Comparison of ENCODE assay signal across 8 cellular contexts in genomic region chr3:113745273-113746068, GRCh38. TPM values are rescaled to one million over a fixed set of nuclear protein-coding genes. Genes with fewer than 3 reads are reported as not detected.
DNase-seq lines count a peak whose midpoint lies in the region; ATAC-seq, FAIRE-seq and TF ChIP-seq lines count a peak whose summit lies in the region.

No MANE protein-coding gene starts in this region.

- peak; percentile 82 for DNase-seq in DMS53 (lab: John Stamatoyannopoulos, UW)
- DNase-seq in GM23338 (ENCODE audit: low spot score): peak; percentile 93
- DNase-seq in Kasumi-1 (lab: John Stamatoyannopoulos, UW): peak; percentile 99
- peak; percentile 77 for DNase-seq in RCC 7860 (ENCODE audit: low spot score)
- DNase-seq in activated T-helper 1 cell treated with anti-CD3 and anti-CD28 coated beads, Interleukin-12 subunit alpha, Interleukin-12 subunit beta, Interleukin-2, Interleukin-4 antibody, amounts not matched to agents 30 ng/mL and 10 ng/mL and 1 ng/mL, durations not matched to agents 14 hours and 24 hours and 36 hours (ENCODE audit: low spot score): peak; percentile 70
- peak; percentile 90 for DNase-seq in fibroblast of gingiva (ENCODE audit: low read depth)
- peak; percentile 63 for DNase-seq in natural killer cell
- DNase-seq in stimulated activated naive CD4-positive, alpha-beta T cell treated with Interleukin-2 at 50 U/mL for 16 hours (lab: John Stamatoyannopoulos, UW): peak; percentile 83

- H3K36me3 Mint-ChIP-seq in GM23338 (ENCODE audit: low read depth) (peaks cover 14% of the 10 kb centered on the region), natural killer cell (no peaks in the 10 kb centered on the region)
- peaks cover 15% of the 10 kb centered on the region for H3K36me3 Mint-ChIP-seq in activated T-helper 1 cell treated with anti-CD3 and anti-CD28 coated beads, Interleukin-12 subunit alpha, Interleukin-12 subunit beta, Interleukin-2, Interleukin-4 antibody, amounts not matched to agents 30 ng/mL and 10 ng/mL and 1 ng/mL, durations not matched to agents 14 hours and 24 hours and 36 hours (ENCODE audit: low read depth)

- intact Hi-C loops in activated T-helper 1 cell treated with anti-CD3 and anti-CD28 coated beads, Interleukin-12 subunit alpha, Interleukin-12 subunit beta, Interleukin-2, Interleukin-4 antibody, amounts not matched to agents 30 ng/mL and 10 ng/mL and 1 ng/mL, durations not matched to agents 14 hours and 24 hours and 36 hours (cut with micrococcal nuclease): loop anchor here (1.0 to 10.0 kb wide), 16 partner anchors 9 to 1402 kb away; partner anchors contain the start of genes GRAMD1C, SIDT1, SLC35A5 and SPICE1
- intact Hi-C loops in natural killer cell (cut with micrococcal nuclease): loop anchor here (1.0 to 5.0 kb wide), 8 partner anchors 9 to 1401 kb away; partner anchors contain the start of genes ATG3, SIDT1, SLC35A5 and ZBTB20

- H3K27ac Mint-ChIP-seq in GM23338 (peak overlapping the region; percentile 100), natural killer cell (peak overlapping the region; percentile 93 to 100)
- peak overlapping the region; percentile 100 for H3K27ac Mint-ChIP-seq in activated T-helper 1 cell treated with anti-CD3 and anti-CD28 coated beads, Interleukin-12 subunit alpha, Interleukin-12 subunit beta, Interleukin-2, Interleukin-4 antibody, amounts not matched to agents 30 ng/mL and 10 ng/mL and 1 ng/mL, durations not matched to agents 14 hours and 24 hours and 36 hours

- peak overlapping the region; percentile 100 for H3K27ac ChIP-seq in GM23338 (ENCODE audit: low read depth)

- H3K4me3 ChIP-seq in GM23338: peak overlapping the region; percentile 80

- H3K9me3 Mint-ChIP-seq in GM23338 (peaks cover 2% of the 10 kb centered on the region; the same call in 2 of the 3 replicates), natural killer cell (no peaks in the 10 kb centered on the region)
- no peaks in the 10 kb centered on the region for H3K9me3 Mint-ChIP-seq in activated T-helper 1 cell treated with anti-CD3 and anti-CD28 coated beads, Interleukin-12 subunit alpha, Interleukin-12 subunit beta, Interleukin-2, Interleukin-4 antibody, amounts not matched to agents 30 ng/mL and 10 ng/mL and 1 ng/mL, durations not matched to agents 14 hours and 24 hours and 36 hours

- peaks cover 38% of the 10 kb centered on the region for H4K20me1 ChIP-seq in GM23338 (replicated peaks; ENCODE audit: insufficient read depth)

- no peaks in the 10 kb centered on the region for H3K27me3 ChIP-seq in GM23338 (ENCODE audit: insufficient read depth)

- H3F3A ChIP-seq in GM23338 (replicated peaks; ENCODE audit: low read depth): no peaks in the 10 kb centered on the region

- TF ChIP-seq CTCF in GM23338 (conservative IDR thresholded peaks at IDR 0.05; ENCODE audit: low read depth in 2 of 2) (peak; percentile 60 to 84), natural killer cell (IDR thresholded peaks at IDR 0.05) (peak; percentile 68)

- no peaks in the 10 kb centered on the region for H3K36me3 ChIP-seq in GM23338 (ENCODE audit: insufficient read depth)

- H2AFZ ChIP-seq in GM23338: no peak overlapping the region

- H3K4me1 ChIP-seq in GM23338 (ENCODE audit: insufficient read depth): peaks cover 28% of the 10 kb centered on the region

- H3K4me1 Mint-ChIP-seq in GM23338 (peaks cover 46% of the 10 kb centered on the region), natural killer cell (peaks cover 83% of the 10 kb centered on the region in 2 donors)
- peaks cover 83% of the 10 kb centered on the region for H3K4me1 Mint-ChIP-seq in activated T-helper 1 cell treated with anti-CD3 and anti-CD28 coated beads, Interleukin-12 subunit alpha, Interleukin-12 subunit beta, Interleukin-2, Interleukin-4 antibody, amounts not matched to agents 30 ng/mL and 10 ng/mL and 1 ng/mL, durations not matched to agents 14 hours and 24 hours and 36 hours (ENCODE audit: low read depth)

- H3K79me2 ChIP-seq in GM23338 (replicated peaks; ENCODE audit: insufficient read depth): peaks cover 81% of the 10 kb centered on the region

- H3K4me3 Mint-ChIP-seq in GM23338 (peak overlapping the region; percentile 100), natural killer cell (peak overlapping the region; percentile 100)
- H3K4me3 Mint-ChIP-seq in activated T-helper 1 cell treated with anti-CD3 and anti-CD28 coated beads, Interleukin-12 subunit alpha, Interleukin-12 subunit beta, Interleukin-2, Interleukin-4 antibody, amounts not matched to agents 30 ng/mL and 10 ng/mL and 1 ng/mL, durations not matched to agents 14 hours and 24 hours and 36 hours: peak overlapping the region; percentile 99

- peak; percentile 78 for ATAC-seq in GM23338
- peak; percentile 65 to 85 (median 66) for ATAC-seq in natural killer cell

- H3K9me2 ChIP-seq in GM23338 (ENCODE audit: insufficient read depth): no peaks in the 10 kb centered on the region

- H3K27me3 Mint-ChIP-seq in GM23338 (ENCODE audit: insufficient read depth, low read depth, poor library complexity) (peaks cover 18% of the 10 kb centered on the region), natural killer cell (ENCODE audit: low read depth in 2 of 2) (no peaks in the 10 kb centered on the region)
- H3K27me3 Mint-ChIP-seq in activated T-helper 1 cell treated with anti-CD3 and anti-CD28 coated beads, Interleukin-12 subunit alpha, Interleukin-12 subunit beta, Interleukin-2, Interleukin-4 antibody, amounts not matched to agents 30 ng/mL and 10 ng/mL and 1 ng/mL, durations not matched to agents 14 hours and 24 hours and 36 hours (ENCODE audit: insufficient read depth): peaks cover 4% of the 10 kb centered on the region

- FAIRE-seq in RCC 7860 (lab: Jason Lieb, UNC): peak; percentile 72

- H3K4me2 ChIP-seq in GM23338: peak overlapping the region; percentile 81

TF ChIP-seq in GM23338, 12 proteins besides CTCF, POLR2A, EP300 and RAD21 (continues in another document):
- TF ChIP-seq STAT1 (IDR thresholded peaks at IDR 0.05; ENCODE audit: unreplicated experiment): no peak
- TF ChIP-seq ZNF331 (CRISPR knock-in tag; IDR thresholded peaks at IDR 0.05; ENCODE audit: low read depth): no peak
- TF ChIP-seq REST (IDR thresholded peaks at IDR 0.05; ENCODE audit: unreplicated experiment): no peak
- TF ChIP-seq NANOG (IDR thresholded peaks at IDR 0.05; ENCODE audit: borderline replicate concordance): no peak
- TF ChIP-seq ZNF114 (CRISPR knock-in tag; IDR thresholded peaks at IDR 0.05): no peak
- no peak for TF ChIP-seq CREB1 (CRISPR knock-in tag; IDR thresholded peaks at IDR 0.05; ENCODE audit: low read depth)
- TF ChIP-seq EZH2phosphoT487 (IDR thresholded peaks at IDR 0.05; ENCODE audit: unreplicated experiment): no peak
- TF ChIP-seq ETS1 (IDR thresholded peaks at IDR 0.05): no peak

RNA-seq across cellular contexts. Expression of gene NAA50, which starts 0.6 kb away (rescaled TPM):
- 219 and 260 TPM in 2 replicates for total RNA-seq in GM23338 (2014; rRNA removed; shearing (Covaris generic))
- polyA plus RNA-seq in GM23338 (2016; fragmentation: Nextera tagmentation; extraction: Ambion mirVana): 78.7 and 103 TPM in 2 replicates
- total RNA-seq in activated T-helper 1 cell treated with anti-CD3 and anti-CD28 coated beads, Interleukin-12 subunit alpha, Interleukin-12 subunit beta, Interleukin-2, Interleukin-4 antibody, amounts not matched to agents 30 ng/mL and 10 ng/mL and 1 ng/mL, durations not matched to agents 14 hours and 24 hours and 36 hours: 144 TPM in 2 replicates
- total RNA-seq in natural killer cell: 10 to 100 TPM; 55.3 to 77.6 (median 61.0) TPM

RNA-seq across cellular contexts. Expression of gene ATP6V1A, which starts 1.4 kb away (rescaled TPM):
- total RNA-seq in GM23338 (2014; rRNA removed; shearing (Covaris generic)): 80.8 and 87.3 TPM in 2 replicates
- polyA plus RNA-seq in GM23338 (2016; fragmentation: Nextera tagmentation; extraction: Ambion mirVana): 34.8 and 38.0 TPM in 2 replicates
- total RNA-seq in activated T-helper 1 cell treated with anti-CD3 and anti-CD28 coated beads, Interleukin-12 subunit alpha, Interleukin-12 subunit beta, Interleukin-2, Interleukin-4 antibody, amounts not matched to agents 30 ng/mL and 10 ng/mL and 1 ng/mL, durations not matched to agents 14 hours and 24 hours and 36 hours: 39.1 and 40.0 TPM in 2 replicates
- 10 to 100 TPM; 26.3 to 31.9 (median 30.0) TPM for total RNA-seq in natural killer cell

RNA-seq across cellular contexts. Expression of gene USF3, which starts 49.0 kb away (rescaled TPM):
- 22.0 and 23.5 TPM in 2 replicates for total RNA-seq in GM23338 (2014; rRNA removed; shearing (Covaris generic))
- 10.1 and 11.7 TPM in 2 replicates for polyA plus RNA-seq in GM23338 (2016; fragmentation: Nextera tagmentation; extraction: Ambion mirVana)
- total RNA-seq in activated T-helper 1 cell treated with anti-CD3 and anti-CD28 coated beads, Interleukin-12 subunit alpha, Interleukin-12 subunit beta, Interleukin-2, Interleukin-4 antibody, amounts not matched to agents 30 ng/mL and 10 ng/mL and 1 ng/mL, durations not matched to agents 14 hours and 24 hours and 36 hours: 14.7 and 16.1 TPM in 2 replicates
- total RNA-seq in natural killer cell: 10 to 100 TPM; 38.0 to 43.0 (median 41.8) TPM

Comparison
In these comparisons a context has a peak if more than half of its experiments do, and no peak if none do; other contexts are left out.
1. Peak in every context shown above with its lines: DNase-seq, ATAC-seq, H3K4me3 ChIP-seq and H3K27ac ChIP-seq.